Comparison of ENCODE assay signal across 19 cellular contexts in genomic region chr12:39277416-39277815, GRCh38.
A peak's percentile ranks its signal among the peaks of the same experiment; 100 is the strongest.
DNase-seq lines count a peak whose midpoint lies in the region; ATAC-seq and TF ChIP-seq lines count a peak whose summit lies in the region.
"Had no signal": no experiment of that assay in that cellular context is flagged by ENCODE, and none has a peak within 500 bp of the region (broad histone marks: within the 10 kb centered on the region; RNA-seq: fewer than 3 reads in every experiment).

No MANE protein-coding gene starts in this region.

- peak in 1 of 2 donors; percentile 14 for DNase-seq in stimulated activated naive CD8-positive, alpha-beta T cell treated with anti-CD3 and anti-CD28 coated beads, Interleukin-15, amount 100 ng/mL, for 72 hours
- no peak for DNase-seq in stimulated activated naive CD8-positive, alpha-beta T cell treated with anti-CD3 and anti-CD28 coated beads, Interleukin-15, Interleukin-2, amounts not matched to agents 100 U/mL and 50 U/mL, for 24 hours
- DNase-seq in NOMO-1 treated with dmso at 0.1 percent for 144 hours (lab: John Stamatoyannopoulos, UW; ENCODE audit: unreplicated experiment) (peak; percentile 7), OCI-M2 (lab: John Stamatoyannopoulos, UW; ENCODE audit: unreplicated experiment) (no peak), AML-193 (lab: John Stamatoyannopoulos, UW) (no peak), omental fat pad (ENCODE audit: low spot score) (no peak)
- no peak for DNase-seq in activated T-helper 1 cell treated with anti-CD3 and anti-CD28 coated beads, Interleukin-12 subunit alpha, Interleukin-12 subunit beta, Interleukin-2, Interleukin-4 antibody, amounts not matched to agents 30 ng/mL and 10 ng/mL and 1 ng/mL, durations not matched to agents 14 hours and 24 hours and 36 hours (ENCODE audit: low spot score)
- DNase-seq: activated CD4-positive, alpha-beta T cell treated with anti-CD3 and anti-CD28 coated beads, Interleukin-2, amount 10 ng/mL, durations not matched to agents 24 days and 14 days; activated T-cell treated with anti-CD3 and anti-CD28 coated beads, Interleukin-2, amount 50 U/mL, for 4 hours; amygdala; GDM1; glutamatergic neuron; midbrain; NCI-H1694 treated with DMSO at 0.1 percent for 48 hours; NCI-H69; pancreas; SHP77; small intestine had no signal

- TF ChIP-seq CTCF in omental fat pad (IDR thresholded peaks at IDR 0.05): no peak

- intact Hi-C loops in activated T-helper 1 cell treated with anti-CD3 and anti-CD28 coated beads, Interleukin-12 subunit alpha, Interleukin-12 subunit beta, Interleukin-2, Interleukin-4 antibody, amounts not matched to agents 30 ng/mL and 10 ng/mL and 1 ng/mL, durations not matched to agents 14 hours and 24 hours and 36 hours (cut with micrococcal nuclease): no loop called here

- peak; percentile 86 for ATAC-seq in stimulated activated naive CD8-positive, alpha-beta T cell treated with anti-CD3 and anti-CD28 coated beads, Interleukin-15, amount 100 ng/mL, for 72 hours
- no peak for ATAC-seq in stimulated activated naive CD8-positive, alpha-beta T cell treated with anti-CD3 and anti-CD28 coated beads, Interleukin-15, Interleukin-2, amounts not matched to agents 100 U/mL and 50 U/mL, for 24 hours
- ATAC-seq in HG02981 (IDR thresholded peaks at IDR 0.05; ENCODE audit: unreplicated experiment): peak; percentile 46
- ATAC-seq in omental fat pad (ENCODE audit: low FRiP score): no peak
- ATAC-seq: activated T-cell treated with anti-CD3 and anti-CD28 coated beads, Interleukin-2, amount 50 U/mL, for 4 hours; pancreas had no signal

- H3K4me3 Mint-ChIP-seq in stimulated activated naive CD8-positive, alpha-beta T cell treated with anti-CD3 and anti-CD28 coated beads, Interleukin-15, amount 100 ng/mL, for 72 hours: no peak overlapping the region
- H3K4me3 Mint-ChIP-seq in activated T-helper 1 cell treated with anti-CD3 and anti-CD28 coated beads, Interleukin-12 subunit alpha, Interleukin-12 subunit beta, Interleukin-2, Interleukin-4 antibody, amounts not matched to agents 30 ng/mL and 10 ng/mL and 1 ng/mL, durations not matched to agents 14 hours and 24 hours and 36 hours: no peak overlapping the region
- H3K4me3 Mint-ChIP-seq: activated CD4-positive, alpha-beta T cell treated with anti-CD3 and anti-CD28 coated beads, Interleukin-2, amount 10 ng/mL, durations not matched to agents 24 days and 14 days; activated T-cell treated with anti-CD3 and anti-CD28 coated beads, Interleukin-2, amount 50 U/mL, for 4 hours had no signal

- peak overlapping the region in 1 of 2 donors; percentile 6 for H3K27ac Mint-ChIP-seq in stimulated activated naive CD8-positive, alpha-beta T cell treated with anti-CD3 and anti-CD28 coated beads, Interleukin-15, amount 100 ng/mL, for 72 hours
- no peak overlapping the region for H3K27ac Mint-ChIP-seq in activated T-helper 1 cell treated with anti-CD3 and anti-CD28 coated beads, Interleukin-12 subunit alpha, Interleukin-12 subunit beta, Interleukin-2, Interleukin-4 antibody, amounts not matched to agents 30 ng/mL and 10 ng/mL and 1 ng/mL, durations not matched to agents 14 hours and 24 hours and 36 hours
- H3K27ac Mint-ChIP-seq: activated CD4-positive, alpha-beta T cell treated with anti-CD3 and anti-CD28 coated beads, Interleukin-2, amount 10 ng/mL, durations not matched to agents 24 days and 14 days had no signal

- no peaks in the 10 kb centered on the region for H3K9me3 Mint-ChIP-seq in stimulated activated naive CD8-positive, alpha-beta T cell treated with anti-CD3 and anti-CD28 coated beads, Interleukin-15, amount 100 ng/mL, for 72 hours
- H3K9me3 Mint-ChIP-seq in activated T-helper 1 cell treated with anti-CD3 and anti-CD28 coated beads, Interleukin-12 subunit alpha, Interleukin-12 subunit beta, Interleukin-2, Interleukin-4 antibody, amounts not matched to agents 30 ng/mL and 10 ng/mL and 1 ng/mL, durations not matched to agents 14 hours and 24 hours and 36 hours: no peaks in the 10 kb centered on the region
- H3K9me3 Mint-ChIP-seq: activated CD4-positive, alpha-beta T cell treated with anti-CD3 and anti-CD28 coated beads, Interleukin-2, amount 10 ng/mL, durations not matched to agents 24 days and 14 days; activated T-cell treated with anti-CD3 and anti-CD28 coated beads, Interleukin-2, amount 50 U/mL, for 4 hours had no signal

- H3K4me1 Mint-ChIP-seq in stimulated activated naive CD8-positive, alpha-beta T cell treated with anti-CD3 and anti-CD28 coated beads, Interleukin-15, amount 100 ng/mL, for 72 hours: no peaks in the 10 kb centered on the region
- H3K4me1 Mint-ChIP-seq in activated T-helper 1 cell treated with anti-CD3 and anti-CD28 coated beads, Interleukin-12 subunit alpha, Interleukin-12 subunit beta, Interleukin-2, Interleukin-4 antibody, amounts not matched to agents 30 ng/mL and 10 ng/mL and 1 ng/mL, durations not matched to agents 14 hours and 24 hours and 36 hours (ENCODE audit: low read depth): peaks cover 4% of the 10 kb centered on the region
- H3K4me1 Mint-ChIP-seq: activated CD4-positive, alpha-beta T cell treated with anti-CD3 and anti-CD28 coated beads, Interleukin-2, amount 10 ng/mL, durations not matched to agents 24 days and 14 days had no signal

- H3K36me3 Mint-ChIP-seq in activated T-helper 1 cell treated with anti-CD3 and anti-CD28 coated beads, Interleukin-12 subunit alpha, Interleukin-12 subunit beta, Interleukin-2, Interleukin-4 antibody, amounts not matched to agents 30 ng/mL and 10 ng/mL and 1 ng/mL, durations not matched to agents 14 hours and 24 hours and 36 hours (ENCODE audit: low read depth): no peaks in the 10 kb centered on the region

- peaks cover 18% of the 10 kb centered on the region for H3K27me3 Mint-ChIP-seq in stimulated activated naive CD8-positive, alpha-beta T cell treated with anti-CD3 and anti-CD28 coated beads, Interleukin-15, amount 100 ng/mL, for 72 hours
- H3K27me3 Mint-ChIP-seq in activated T-helper 1 cell treated with anti-CD3 and anti-CD28 coated beads, Interleukin-12 subunit alpha, Interleukin-12 subunit beta, Interleukin-2, Interleukin-4 antibody, amounts not matched to agents 30 ng/mL and 10 ng/mL and 1 ng/mL, durations not matched to agents 14 hours and 24 hours and 36 hours (ENCODE audit: insufficient read depth): peaks cover 3% of the 10 kb centered on the region

Comparison
In these comparisons a context has a peak if more than half of its experiments do, and no peak if none do; other contexts are left out.
1. ATAC-seq: peak in stimulated activated naive CD8-positive, alpha-beta T cell treated with anti-CD3 and anti-CD28 coated beads, Interleukin-15, amount 100 ng/mL, for 72 hours (single experiment) and HG02981 (single experiment); none in stimulated activated naive CD8-positive, alpha-beta T cell treated with anti-CD3 and anti-CD28 coated beads, Interleukin-15, Interleukin-2, amounts not matched to agents 100 U/mL and 50 U/mL, for 24 hours (single experiment) and omental fat pad (single experiment).